In the genomic region with DNA sequence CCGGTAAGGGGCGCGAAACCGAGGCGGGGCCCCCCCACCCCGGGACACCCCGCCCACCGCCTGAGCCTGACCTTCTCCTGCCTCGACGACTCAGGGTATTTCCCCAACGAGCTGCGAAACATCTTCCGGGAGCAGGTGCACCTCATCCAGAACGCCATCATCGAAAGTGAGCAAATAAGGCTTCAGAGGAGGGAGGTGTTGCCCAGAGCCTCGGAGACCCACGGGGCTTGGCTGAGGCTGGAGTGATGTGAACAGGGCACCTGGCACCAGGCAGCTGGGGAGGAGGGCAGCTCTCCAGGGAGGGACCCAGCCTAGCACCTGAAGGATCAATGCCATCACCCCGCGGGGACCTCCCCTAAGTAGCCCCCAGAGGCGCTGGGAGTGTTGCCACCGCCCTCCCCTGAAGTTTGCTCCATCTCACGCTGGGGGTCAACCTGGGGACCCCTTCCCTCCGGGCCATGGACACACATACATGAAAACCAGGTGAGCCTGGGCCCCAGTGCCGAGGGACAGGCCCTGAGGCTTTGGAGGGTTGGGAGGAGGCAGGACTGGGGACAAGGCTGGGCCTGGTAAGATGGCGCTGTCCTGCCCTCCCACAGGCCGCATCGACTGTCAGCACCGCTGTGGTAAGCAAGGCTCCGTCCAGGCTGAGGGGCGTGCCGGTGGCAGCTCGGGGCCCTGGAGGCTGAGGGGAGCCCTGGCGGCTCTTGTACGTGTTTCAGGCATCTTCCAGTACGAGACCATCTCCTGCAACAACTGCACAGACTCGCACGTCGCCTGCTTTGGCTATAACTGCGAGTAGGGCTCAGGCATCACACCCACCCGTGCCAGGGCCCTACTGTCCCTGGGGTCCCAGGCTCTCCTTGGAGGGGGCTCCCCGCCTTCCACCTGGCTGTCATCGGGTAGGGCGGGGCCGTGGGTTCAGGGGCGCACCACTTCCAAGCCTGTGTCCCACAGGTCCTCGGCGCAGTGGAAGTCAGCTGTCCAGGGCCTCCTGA, we compare ENCODE assay signal across 8 cellular contexts. TPM values are rescaled to one million over a fixed set of nuclear protein-coding genes. Genes with fewer than 3 reads are reported as not detected.
DNase-seq lines count a peak whose midpoint lies in the region; ATAC-seq and TF ChIP-seq lines count a peak whose summit lies in the region.

No MANE protein-coding gene starts in this region.

- intact Hi-C loops in A673 (cut with micrococcal nuclease; ENCODE audit: unreplicated experiment) = no loop called here
- intact Hi-C loops in natural killer cell (cut with micrococcal nuclease) = loop anchor here (2.0 to 5.0 kb wide), 3 partner anchors 15 to 79 kb away; no protein-coding TSS in a partner anchor

- no peak for TF ChIP-seq CTCF in A673 (conservative IDR thresholded peaks at IDR 0.05; ENCODE audit: low read depth, low read length)
- no peak for TF ChIP-seq CTCF in natural killer cell (IDR thresholded peaks at IDR 0.05)

- no peaks in the 10 kb centered on the region for H3K27me3 Mint-ChIP-seq in natural killer cell (ENCODE audit: low read depth in 2 of 2)

- POLR2A ChIA-PET in A673 (lab: Charles Lee; ENCODE audit: low non-redundant PET) = interaction anchor here (0.5 kb wide), 1 partner anchor 1023 kb away, joined by 3 read pairs; no protein-coding TSS in a partner anchor

- DNase-seq in A673 (ENCODE audit: low spot score) (no peak), SJSA1 (ENCODE audit: low read depth in 1 of 2, low spot score in 2 of 2) (peak in 1 of 2 experiments; percentile 16), caudate nucleus (lab: John Stamatoyannopoulos, UW) (peak in 2 of 61 donors; percentile 13 to 28), natural killer cell (no peak), GDM1 (lab: John Stamatoyannopoulos, UW) (no peak)

- H3K9me3 ChIP-seq in A673 (ENCODE audit: low read depth, low read length, poor library complexity, severe bottlenecking) (no peaks in the 10 kb centered on the region), SJSA1 (replicated peaks) (no peaks in the 10 kb centered on the region)

- H3K27me3 ChIP-seq in A673 (replicated peaks; ENCODE audit: insufficient read depth, low read depth, low read length, poor library complexity) (no peaks in the 10 kb centered on the region), SJSA1 (replicated peaks) (no peaks in the 10 kb centered on the region)

- peaks cover 19 to 39% of the 10 kb centered on the region in 2 donors for H3K4me1 Mint-ChIP-seq in natural killer cell

- H3K9me3 Mint-ChIP-seq in natural killer cell = no peaks in the 10 kb centered on the region

- ATAC-seq in GM19035 (IDR thresholded peaks at IDR 0.05; ENCODE audit: unreplicated experiment) (peak; percentile 0), natural killer cell (peak in 1 of 3 donors; percentile 1), GM18873 (IDR thresholded peaks at IDR 0.05; ENCODE audit: low FRiP score, unreplicated experiment) (no peak), HG03457 (IDR thresholded peaks at IDR 0.05; ENCODE audit: unreplicated experiment) (no peak)

- no peaks in the 10 kb centered on the region for H3K36me3 Mint-ChIP-seq in natural killer cell

- H3K4me3 ChIP-seq in A673 (ENCODE audit: low read depth, low read length, poor library complexity, severe bottlenecking) (peak overlapping the region; percentile 92), SJSA1 (peak overlapping the region; percentile 32)

- BruUV-seq in A673 (replicated peaks; lab: Mats Ljungman, UMichigan) = no TSS peak

- H3K4me3 Mint-ChIP-seq in natural killer cell = peak overlapping the region; percentile 98

- H3K36me3 ChIP-seq in A673 (ENCODE audit: insufficient read depth, low read length, poor library complexity, severe bottlenecking) = peaks cover 27% of the 10 kb centered on the region
- peaks cover 36% of the 10 kb centered on the region for H3K36me3 ChIP-seq in SJSA1

- CTCF ChIA-PET in A673 (lab: Charles Lee) = no interaction called here

- peak overlapping the region; percentile 75 for H3K27ac ChIP-seq in A673 (ENCODE audit: low read depth, low read length, poor library complexity, severe bottlenecking)
- H3K27ac ChIP-seq in SJSA1 = no peak overlapping the region
- peak overlapping the region; percentile 86 for H3K27ac ChIP-seq in caudate nucleus (ENCODE audit: low read depth, low read length)

- peak overlapping the region; percentile 88 to 90 for H3K27ac Mint-ChIP-seq in natural killer cell

- H3K4me1 ChIP-seq in A673 (ENCODE audit: insufficient read depth, low read length, poor library complexity, severe bottlenecking) = peaks cover 17% of the 10 kb centered on the region
- H3K4me1 ChIP-seq in SJSA1 (replicated peaks) = peaks cover 27% of the 10 kb centered on the region

RNA-seq across cellular contexts. Expression of a gene that starts 0.9 kb away (rescaled TPM):
- total RNA-seq in A673 (2021) (1.6 and 2.5 TPM in 2 replicates), natural killer cell (1 to 10 TPM; 3.3 to 7.6 (median 7.1) TPM)
- total RNA-seq in SJSA1 (2014; rRNA removed; shearing (Covaris generic)) = 1.9 TPM in 1 of 2 replicates, not detected in the other

RNA-seq across cellular contexts. Expression of a gene that starts 1.5 kb away (rescaled TPM):
- total RNA-seq in A673 (2021) (40.7 and 47.1 TPM in 2 replicates), natural killer cell (100 to 1,000 TPM; 239 to 314 (median 246) TPM)
- 10.1 and 20.6 TPM in 2 replicates for total RNA-seq in SJSA1 (2014; rRNA removed; shearing (Covaris generic))

RNA-seq across cellular contexts. Expression of a gene that starts 46.6 kb away (rescaled TPM):
- total RNA-seq in A673 (2021) (106 and 107 TPM in 2 replicates), natural killer cell (100 to 1,000 TPM; 259 to 389 (median 322) TPM)
- 18.7 and 31.6 TPM in 2 replicates for total RNA-seq in SJSA1 (2014; rRNA removed; shearing (Covaris generic))

RNA-seq across cellular contexts. Expression of a gene that starts 53.7 kb away (rescaled TPM):
- total RNA-seq in A673 (2021) (148 and 154 TPM in 2 replicates), natural killer cell (10 to 100 TPM; 74.6 to 93.1 (median 87.5) TPM)
- total RNA-seq in SJSA1 (2014; rRNA removed; shearing (Covaris generic)) = 66.5 and 78.9 TPM in 2 replicates
